8 cellular contexts compared by ENCODE assay signal in the genomic region with DNA sequence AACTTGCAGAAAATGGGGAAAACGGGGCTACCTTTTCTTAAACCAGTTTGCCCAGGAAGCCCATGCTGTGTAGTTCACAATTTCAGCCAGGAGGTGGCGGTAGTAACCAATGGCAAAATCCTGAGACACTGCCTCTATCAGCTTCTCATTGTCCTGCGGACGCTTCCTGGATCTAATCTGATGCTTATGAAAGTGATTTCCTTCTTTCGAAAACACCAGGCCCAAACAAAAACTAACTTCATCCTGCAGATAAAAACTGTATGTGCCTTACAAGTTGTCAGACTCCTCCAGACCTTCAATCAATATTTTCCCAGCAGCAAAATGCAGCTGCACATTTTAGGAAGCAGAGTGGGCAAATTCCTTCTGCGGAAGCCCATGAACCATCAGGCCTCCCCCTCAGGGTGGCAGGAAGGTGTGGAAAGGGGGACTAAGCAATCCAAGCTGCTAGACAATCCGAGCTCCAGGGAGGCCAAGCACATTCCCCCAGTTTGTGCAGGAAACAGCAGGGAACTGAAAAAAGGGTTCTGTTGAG.
DNase-seq lines count a peak whose midpoint lies in the region; ATAC-seq and TF ChIP-seq lines count a peak whose summit lies in the region.

No MANE protein-coding gene starts in this region.

- no peak for ATAC-seq in thoracic aorta (ENCODE audit: insufficient number of reproducible peaks, low FRiP score, low read depth)

- H3K79me2 ChIP-seq in Karpas-422 (ENCODE audit: low read length) = no peaks in the 10 kb centered on the region

- H2AFZ ChIP-seq in Karpas-422 (ENCODE audit: low read length) = no peak overlapping the region

- H3K27me3 Mint-ChIP-seq in activated T-helper 1 cell treated with anti-CD3 and anti-CD28 coated beads, Interleukin-12 subunit alpha, Interleukin-12 subunit beta, Interleukin-2, Interleukin-4 antibody, amounts not matched to agents 30 ng/mL and 10 ng/mL and 1 ng/mL, durations not matched to agents 14 hours and 24 hours and 36 hours (ENCODE audit: insufficient read depth) = no peaks in the 10 kb centered on the region

- H3K36me3 Mint-ChIP-seq in activated T-helper 1 cell treated with anti-CD3 and anti-CD28 coated beads, Interleukin-12 subunit alpha, Interleukin-12 subunit beta, Interleukin-2, Interleukin-4 antibody, amounts not matched to agents 30 ng/mL and 10 ng/mL and 1 ng/mL, durations not matched to agents 14 hours and 24 hours and 36 hours (ENCODE audit: low read depth) = peaks cover 2% of the 10 kb centered on the region

- no peak overlapping the region for H3K4me3 Mint-ChIP-seq in activated T-helper 1 cell treated with anti-CD3 and anti-CD28 coated beads, Interleukin-12 subunit alpha, Interleukin-12 subunit beta, Interleukin-2, Interleukin-4 antibody, amounts not matched to agents 30 ng/mL and 10 ng/mL and 1 ng/mL, durations not matched to agents 14 hours and 24 hours and 36 hours

- H3K27me3 ChIP-seq in Karpas-422 (ENCODE audit: low read length) (no peaks in the 10 kb centered on the region), thoracic aorta (replicated peaks; ENCODE audit: insufficient read depth) (no peaks in the 10 kb centered on the region)

- H3K9me2 ChIP-seq in Karpas-422 (replicated peaks; ENCODE audit: insufficient read depth, low read length) = no peaks in the 10 kb centered on the region

- intact Hi-C loops in activated T-helper 1 cell treated with anti-CD3 and anti-CD28 coated beads, Interleukin-12 subunit alpha, Interleukin-12 subunit beta, Interleukin-2, Interleukin-4 antibody, amounts not matched to agents 30 ng/mL and 10 ng/mL and 1 ng/mL, durations not matched to agents 14 hours and 24 hours and 36 hours (cut with micrococcal nuclease) = loop anchor here (1.0 to 10.0 kb wide), 8 partner anchors 111 to 938 kb away; a partner anchor contains a TSS

- H3K9ac ChIP-seq in Karpas-422 (ENCODE audit: low read length) = no peak overlapping the region

- H3K36me3 ChIP-seq in Karpas-422 (ENCODE audit: insufficient read depth, low read length) = no peaks in the 10 kb centered on the region
- H3K36me3 ChIP-seq in thoracic aorta = no peaks in the 10 kb centered on the region

- H3K4me2 ChIP-seq in Karpas-422 (ENCODE audit: low read depth, low read length, poor library complexity, severe bottlenecking) = no peak overlapping the region

- no peak overlapping the region for H3K27ac Mint-ChIP-seq in activated T-helper 1 cell treated with anti-CD3 and anti-CD28 coated beads, Interleukin-12 subunit alpha, Interleukin-12 subunit beta, Interleukin-2, Interleukin-4 antibody, amounts not matched to agents 30 ng/mL and 10 ng/mL and 1 ng/mL, durations not matched to agents 14 hours and 24 hours and 36 hours

- peak; percentile 47 for DNase-seq in NCI-H510A treated with DMSO at 0.1 percent for 48 hours (lab: John Stamatoyannopoulos, UW)
- DNase-seq in NCI-H510A (lab: John Stamatoyannopoulos, UW) = no peak
- peak; percentile 90 for DNase-seq in Karpas-422
- peak; percentile 67 for DNase-seq in RKO (ENCODE audit: low spot score)
- DNase-seq in activated T-helper 1 cell treated with anti-CD3 and anti-CD28 coated beads, Interleukin-12 subunit alpha, Interleukin-12 subunit beta, Interleukin-2, Interleukin-4 antibody, amounts not matched to agents 30 ng/mL and 10 ng/mL and 1 ng/mL, durations not matched to agents 14 hours and 24 hours and 36 hours (ENCODE audit: low spot score) = peak; percentile 70
- peak; percentile 77 for DNase-seq in fibroblast of villous mesenchyme (ENCODE audit: low read depth)
- peak; percentile 66 for DNase-seq in occipital lobe (lab: John Stamatoyannopoulos, UW)
- peak; percentile 25 for DNase-seq in thoracic aorta (ENCODE audit: low spot score)

- H3K9me3 ChIP-seq in Karpas-422 (ENCODE audit: low read length) (no peaks in the 10 kb centered on the region), thoracic aorta (no peaks in the 10 kb centered on the region)

- H3K27ac ChIP-seq in Karpas-422 (ENCODE audit: low read length) (no peak overlapping the region), thoracic aorta (no peak overlapping the region)

- peak; percentile 98 for TF ChIP-seq CTCF in fibroblast of villous mesenchyme (IDR thresholded peaks at IDR 0.05; ENCODE audit: insufficient read depth, low read depth, low read length)
- peak; percentile 92 for TF ChIP-seq CTCF in thoracic aorta (IDR thresholded peaks at IDR 0.05)

- H3K4me1 ChIP-seq in Karpas-422 (ENCODE audit: low read length) (peaks cover 3% of the 10 kb centered on the region; the same call in 1 of the 2 replicates), thoracic aorta (ENCODE audit: control insufficient read depth in 1 of 2, low read depth in 2 of 2) (peaks cover 0 to 2% of the 10 kb centered on the region in 2 donors)

- H3K9me3 Mint-ChIP-seq in activated T-helper 1 cell treated with anti-CD3 and anti-CD28 coated beads, Interleukin-12 subunit alpha, Interleukin-12 subunit beta, Interleukin-2, Interleukin-4 antibody, amounts not matched to agents 30 ng/mL and 10 ng/mL and 1 ng/mL, durations not matched to agents 14 hours and 24 hours and 36 hours = peaks cover 5% of the 10 kb centered on the region

- H3K4me1 Mint-ChIP-seq in activated T-helper 1 cell treated with anti-CD3 and anti-CD28 coated beads, Interleukin-12 subunit alpha, Interleukin-12 subunit beta, Interleukin-2, Interleukin-4 antibody, amounts not matched to agents 30 ng/mL and 10 ng/mL and 1 ng/mL, durations not matched to agents 14 hours and 24 hours and 36 hours (ENCODE audit: low read depth) = peaks cover 24% of the 10 kb centered on the region

- H4K20me1 ChIP-seq in Karpas-422 (ENCODE audit: insufficient read depth, low read depth, low read length) = no peaks in the 10 kb centered on the region

- H3K4me3 ChIP-seq in Karpas-422 (ENCODE audit: low read length) (no peak overlapping the region), fibroblast of villous mesenchyme (ENCODE audit: low read depth, low read length) (no peak overlapping the region), thoracic aorta (no peak overlapping the region)
